1 cellular context compared by ENCODE assay signal in genomic region chr11:6864436-6864835, GRCh38.
A peak's percentile ranks its signal among the peaks of the same experiment; 100 is the strongest.
TF ChIP-seq lines count a peak whose summit lies in the region.

No MANE protein-coding gene starts in this region.

TF ChIP-seq in K562, 482 proteins besides CTCF, POLR2A, EP300 and RAD21:
- no peak for TF ChIP-seq NBN (IDR thresholded peaks at IDR 0.05; ENCODE audit: low read depth)
- no peak for TF ChIP-seq PRDM10 (IDR thresholded peaks at IDR 0.05; ENCODE audit: partially characterized antibody)
- TF ChIP-seq ZNF408 (CRISPR knock-in tag; IDR thresholded peaks at IDR 0.05; ENCODE audit: low read depth): no peak
- no peak for TF ChIP-seq CREBBP (IDR thresholded peaks at IDR 0.05; ENCODE audit: low read depth, low read length)
- TF ChIP-seq RNF2 (IDR thresholded peaks at IDR 0.05): no peak
- TF ChIP-seq RFX7 (CRISPR knock-in tag; IDR thresholded peaks at IDR 0.05): no peak
- no peak for TF ChIP-seq ZNF655 (CRISPR knock-in tag; IDR thresholded peaks at IDR 0.05)
- TF ChIP-seq, protein P1, sequence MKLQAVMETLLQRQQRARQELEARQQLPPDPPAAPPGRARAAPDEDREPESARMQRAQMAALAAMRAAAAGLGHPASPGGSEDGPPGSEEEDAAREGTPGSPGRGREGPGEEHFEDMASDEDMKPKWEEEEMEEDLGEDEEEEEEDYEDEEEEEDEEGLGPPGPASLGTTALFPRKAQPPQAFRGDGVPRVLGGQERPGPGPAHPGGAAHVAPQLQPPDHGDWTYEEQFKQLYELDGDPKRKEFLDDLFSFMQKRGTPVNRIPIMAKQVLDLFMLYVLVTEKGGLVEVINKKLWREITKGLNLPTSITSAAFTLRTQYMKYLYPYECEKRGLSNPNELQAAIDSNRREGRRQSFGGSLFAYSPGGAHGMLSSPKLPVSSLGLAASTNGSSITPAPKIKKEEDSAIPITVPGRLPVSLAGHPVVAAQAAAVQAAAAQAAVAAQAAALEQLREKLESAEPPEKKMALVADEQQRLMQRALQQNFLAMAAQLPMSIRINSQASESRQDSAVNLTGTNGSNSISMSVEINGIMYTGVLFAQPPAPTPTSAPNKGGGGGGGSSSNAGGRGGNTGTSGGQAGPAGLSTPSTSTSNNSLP (IDR thresholded peaks at IDR 0.05; ENCODE audit: borderline replicate concordance, low read depth, low read length): no peak
- TF ChIP-seq SETDB1 (IDR thresholded peaks at IDR 0.05; ENCODE audit: low read length): no peak
- no peak for TF ChIP-seq CREB1 (IDR thresholded peaks at IDR 0.05)
- TF ChIP-seq CREB1 (CRISPR knock-in tag; IDR thresholded peaks at IDR 0.05): no peak
- TF ChIP-seq REST (CRISPR knock-in tag; IDR thresholded peaks at IDR 0.05; ENCODE audit: low read depth): no peak
- TF ChIP-seq, protein P2, sequence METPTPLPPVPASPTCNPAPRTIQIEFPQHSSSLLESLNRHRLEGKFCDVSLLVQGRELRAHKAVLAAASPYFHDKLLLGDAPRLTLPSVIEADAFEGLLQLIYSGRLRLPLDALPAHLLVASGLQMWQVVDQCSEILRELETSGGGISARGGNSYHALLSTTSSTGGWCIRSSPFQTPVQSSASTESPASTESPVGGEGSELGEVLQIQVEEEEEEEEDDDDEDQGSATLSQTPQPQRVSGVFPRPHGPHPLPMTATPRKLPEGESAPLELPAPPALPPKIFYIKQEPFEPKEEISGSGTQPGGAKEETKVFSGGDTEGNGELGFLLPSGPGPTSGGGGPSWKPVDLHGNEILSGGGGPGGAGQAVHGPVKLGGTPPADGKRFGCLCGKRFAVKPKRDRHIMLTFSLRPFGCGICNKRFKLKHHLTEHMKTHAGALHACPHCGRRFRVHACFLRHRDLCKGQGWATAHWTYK (CRISPR knock-in tag; IDR thresholded peaks at IDR 0.05): no peak
- TF ChIP-seq, protein P3, sequence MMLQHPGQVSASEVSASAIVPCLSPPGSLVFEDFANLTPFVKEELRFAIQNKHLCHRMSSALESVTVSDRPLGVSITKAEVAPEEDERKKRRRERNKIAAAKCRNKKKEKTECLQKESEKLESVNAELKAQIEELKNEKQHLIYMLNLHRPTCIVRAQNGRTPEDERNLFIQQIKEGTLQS (IDR thresholded peaks at IDR 0.05): peak; percentile 20; the same call in 1 of the 2 replicates
- TF ChIP-seq, protein P3 (CRISPR knock-in tag; conservative IDR thresholded peaks at IDR 0.05): no peak
- no peak for TF ChIP-seq MBD1 (CRISPR knock-in tag; IDR thresholded peaks at IDR 0.05)
- TF ChIP-seq DIDO1 (tag; IDR thresholded peaks at IDR 0.05; ENCODE audit: low read depth): no peak
- peak; percentile 52 for TF ChIP-seq TFE3 (CRISPR knock-in tag; IDR thresholded peaks at IDR 0.05)
- no peak for TF ChIP-seq ZNF134 (CRISPR knock-in tag; conservative IDR thresholded peaks at IDR 0.05)
- TF ChIP-seq ZNF511 (CRISPR knock-in tag; IDR thresholded peaks at IDR 0.05): no peak
TF ChIP-seq in K562: peak in this region for 2.
